Comparison of ENCODE assay signal across 11 cellular contexts in the genomic region with DNA sequence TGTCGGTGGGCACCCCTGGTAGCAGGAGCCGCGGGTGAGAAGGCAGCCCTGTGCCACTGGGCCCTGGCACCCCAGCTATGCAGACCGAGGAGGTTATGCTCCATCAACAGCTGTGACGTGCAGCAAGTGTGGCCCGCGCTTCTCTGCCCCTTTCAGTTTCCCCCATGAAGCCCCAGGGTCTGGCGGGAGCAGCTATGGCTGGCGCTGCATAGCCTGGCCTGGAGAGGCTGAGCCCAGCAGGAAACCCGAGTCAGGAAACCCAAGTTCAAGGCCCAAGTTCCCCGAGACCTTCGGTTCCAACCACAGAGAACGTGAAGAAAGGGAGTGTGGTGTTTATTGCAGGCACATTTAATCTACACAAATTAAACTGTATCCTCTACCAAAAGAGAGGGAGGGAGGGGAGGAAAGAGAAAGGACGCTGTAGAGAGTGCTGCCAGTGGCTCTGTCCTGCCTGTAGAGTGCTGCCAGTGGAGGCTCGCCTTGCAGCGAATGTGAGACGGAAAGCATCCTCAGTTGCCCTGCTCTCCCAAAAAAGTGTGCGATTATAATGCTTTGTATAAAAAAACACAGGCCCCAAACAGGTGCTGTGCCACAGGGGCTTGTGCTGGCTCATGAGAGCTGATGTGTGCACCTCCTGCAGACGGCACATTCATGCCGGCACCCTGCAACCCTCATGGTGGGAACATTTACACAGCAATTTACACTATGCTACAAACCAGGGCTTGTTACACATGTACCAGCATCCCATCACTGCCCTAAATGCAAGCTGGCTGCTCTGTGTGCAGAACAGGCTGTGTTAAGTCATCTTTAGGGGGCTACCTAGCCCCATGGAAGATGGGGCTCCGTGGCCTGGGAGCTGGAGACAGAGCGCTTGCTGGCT. TPM values are rescaled to one million over a fixed set of nuclear protein-coding genes. Genes with fewer than 3 reads are reported as not detected.
DNase-seq lines count a peak whose midpoint lies in the region; ATAC-seq, FAIRE-seq and TF ChIP-seq lines count a peak whose summit lies in the region.
"Had no signal": no experiment of that assay in that cellular context is flagged by ENCODE, and none has a peak within 500 bp of the region (broad histone marks: within the 10 kb centered on the region; RNA-seq: fewer than 3 reads in every experiment).

No MANE protein-coding gene starts in this region.

- no peaks in the 10 kb centered on the region for H3K9me3 Mint-ChIP-seq in CD8-positive, alpha-beta memory T cell
- H3K9me3 Mint-ChIP-seq in activated CD8-positive, alpha-beta T cell treated with anti-CD3 and anti-CD28 coated beads, Interleukin-2, amount 10 ng/mL, durations not matched to agents 7 days and 5 days (ENCODE audit: insufficient read depth) = no peaks in the 10 kb centered on the region

- BruUV-seq in HepG2 (replicated peaks; lab: Mats Ljungman, UMichigan) = no TSS peak

- H4K20me1 ChIP-seq in HepG2 (ENCODE audit: insufficient read depth, low read length) = no peaks in the 10 kb centered on the region
- no peaks in the 10 kb centered on the region for H4K20me1 ChIP-seq in hepatocyte (ENCODE audit: insufficient read depth, poor library complexity, severe bottlenecking)

- ATAC-seq in HG02759 (IDR thresholded peaks at IDR 0.05; ENCODE audit: unreplicated experiment) (peak; percentile 45), HepG2 (0 out of 3 replicates have a peak, but pooled peaks have one; percentile 41)
- peak; percentile 71 for ATAC-seq in activated CD8-positive, alpha-beta T cell treated with anti-CD3 and anti-CD28 coated beads, Interleukin-2, amount 10 ng/mL, durations not matched to agents 7 days and 5 days
- ATAC-seq: left colon, Right ventricle myocardium inferior had no signal

- peaks cover 54% of the 10 kb centered on the region for H3K4me1 ChIP-seq in CD8-positive, alpha-beta memory T cell (ENCODE audit: insufficient read depth, low read length)
- H3K4me1 ChIP-seq in HepG2 (ENCODE audit: insufficient read depth, low read length) (peaks cover 13% of the 10 kb centered on the region), breast epithelium (no peaks in the 10 kb centered on the region), hepatocyte (ENCODE audit: insufficient read depth) (no peaks in the 10 kb centered on the region)

- peak overlapping the region; percentile 85 to 97 (median 97) for H3K27ac Mint-ChIP-seq in CD8-positive, alpha-beta memory T cell
- peak overlapping the region; percentile 95 for H3K27ac Mint-ChIP-seq in activated CD8-positive, alpha-beta T cell treated with anti-CD3 and anti-CD28 coated beads, Interleukin-2, amount 10 ng/mL, durations not matched to agents 7 days and 5 days

- no peaks in the 10 kb centered on the region for H3K36me3 ChIP-seq in CD8-positive, alpha-beta memory T cell (ENCODE audit: insufficient read depth, low read length)
- H3K36me3 ChIP-seq in HepG2 (replicated peaks in 1 of 2; ENCODE audit: control insufficient read depth in 1 of 2, insufficient read depth in 2 of 2, low read length in 2 of 2) = no peaks in the 10 kb centered on the region
- H3K36me3 ChIP-seq in breast epithelium = no peaks in the 10 kb centered on the region
- no peaks in the 10 kb centered on the region for H3K36me3 ChIP-seq in hepatocyte (replicated peaks; ENCODE audit: insufficient read depth, low read depth)

- intact Hi-C loops in HepG2 (cut with micrococcal nuclease; ENCODE audit: unreplicated experiment) (no loop called here), breast epithelium (cut with DNase I; ENCODE audit: low total_unique reads) (no loop called here)

- H3K4me3 Mint-ChIP-seq in CD8-positive, alpha-beta memory T cell = peak overlapping the region; percentile 33 to 84 (median 76)
- H3K4me3 Mint-ChIP-seq in activated CD8-positive, alpha-beta T cell treated with anti-CD3 and anti-CD28 coated beads, Interleukin-2, amount 10 ng/mL, durations not matched to agents 7 days and 5 days = peak overlapping the region; percentile 81

- in situ Hi-C loops in HepG2 (cut with HindIII; ENCODE audit: extremely low pct_ligation_motif_present, low pct_unique_long_range_greater_than_20kb) = no loop called here

- H3K4me1 Mint-ChIP-seq in CD8-positive, alpha-beta memory T cell = peaks cover 54 to 63% (median 61%) of the 10 kb centered on the region in 3 donors
- H3K4me1 Mint-ChIP-seq in activated CD8-positive, alpha-beta T cell treated with anti-CD3 and anti-CD28 coated beads, Interleukin-2, amount 10 ng/mL, durations not matched to agents 7 days and 5 days (ENCODE audit: low read depth) = peaks cover 68% of the 10 kb centered on the region

- DNase-seq in CD8-positive, alpha-beta memory T cell = peak; percentile 30 to 64 (median 38)
- DNase-seq in activated CD8-positive, alpha-beta T cell treated with anti-CD3 and anti-CD28 coated beads, Interleukin-2, amount 10 ng/mL, durations not matched to agents 7 days and 5 days = peak; percentile 60
- DNase-seq in HepG2 (ENCODE audit: low spot score) (no peak), breast epithelium (ENCODE audit: low spot score in 2 of 2) (no peak), hepatocyte (ENCODE audit: low spot score) (no peak), GM10266 (ENCODE audit: extremely low spot score) (no peak), H4 (ENCODE audit: low spot score) (no peak)
- DNase-seq: cerebellar nuclear complex, left colon had no signal

- H3K27me3 ChIP-seq in CD8-positive, alpha-beta memory T cell (ENCODE audit: insufficient read depth, low read length, poor library complexity, severe bottlenecking) = no peaks in the 10 kb centered on the region
- H3K27me3 ChIP-seq in HepG2 (ENCODE audit: control insufficient read depth in 1 of 2, insufficient read depth in 2 of 2, low read length in 2 of 2) = peaks cover 1 to 3% of the 10 kb centered on the region in 2 experiments; a peak in 2 of 5 replicates
- H3K27me3 ChIP-seq in breast epithelium = no peaks in the 10 kb centered on the region
- H3K27me3 ChIP-seq in hepatocyte = no peaks in the 10 kb centered on the region

- CTCF ChIA-PET in CD8-positive, alpha-beta memory T cell (lab: Charles Lee) = interaction anchor here (1.1 to 7.6 kb wide), 8 partner anchors 13 to 95 kb away, joined by 5 to 88 read pairs (median 24); partner anchors contain the start of genes C19orf12, PLEKHF1 and POP4
- CTCF ChIA-PET in activated CD8-positive, alpha-beta T cell treated with anti-CD3 and anti-CD28 coated beads, Interleukin-2, amount 10 ng/mL, durations not matched to agents 7 days and 5 days (lab: Charles Lee) = interaction anchor here (0.6 to 8.6 kb wide), 9 partner anchors 12 to 94 kb away, joined by 3 to 96 read pairs (median 18); partner anchors contain the start of genes C19orf12, PLEKHF1 and POP4
- CTCF ChIA-PET in HepG2 (lab: Yijun Ruan, JAX; ENCODE audit: low intra/inter-chr PET ratio, low total read pairs) = no interaction called here

- H3K4me2 ChIP-seq in HepG2 (ENCODE audit: low read depth, low read length) (no peak overlapping the region), hepatocyte (no peak overlapping the region)

- H2AFZ ChIP-seq in HepG2 (ENCODE audit: low read length) (no peak overlapping the region), hepatocyte (no peak overlapping the region)

- H3K9ac ChIP-seq in HepG2 (ENCODE audit: insufficient read depth, low read depth, low read length) = no peak overlapping the region

- TF ChIP-seq CTCF in HepG2 (CRISPR knock-in tag; IDR thresholded peaks at IDR 0.05) = no peak
- no peak for TF ChIP-seq CTCF in breast epithelium (IDR thresholded peaks at IDR 0.05)
- TF ChIP-seq CTCF in hepatocyte (IDR thresholded peaks at IDR 0.05; ENCODE audit: poor library complexity) = no peak
- TF ChIP-seq CTCF in GM10266 (IDR thresholded peaks at IDR 0.05; ENCODE audit: control insufficient read depth, insufficient read depth, low read depth, missing control alignments) = no peak

- 34% methylated on average over 15 of the region's 22 CpGs for WGBS in HepG2 (ENCODE audit: low lambda C conversion rate)
- WGBS in hepatocyte (ENCODE audit: low lambda C conversion rate, missing lambda C conversion rate) = 88% methylated on average over 21 of the region's 22 CpGs

- H3K9me3 ChIP-seq in CD8-positive, alpha-beta memory T cell (ENCODE audit: low read length) = no peaks in the 10 kb centered on the region
- H3K9me3 ChIP-seq in HepG2 (ENCODE audit: low read length) (no peaks in the 10 kb centered on the region), breast epithelium (no peaks in the 10 kb centered on the region), hepatocyte (ENCODE audit: low read depth) (no peaks in the 10 kb centered on the region)

- H3K27ac ChIP-seq in CD8-positive, alpha-beta memory T cell (ENCODE audit: low read depth, low read length) = no peak overlapping the region
- no peak overlapping the region for H3K27ac ChIP-seq in HepG2 (ENCODE audit: extremely low read length, insufficient read depth, low read length)
- H3K27ac ChIP-seq in breast epithelium = no peak overlapping the region
- no peak overlapping the region for H3K27ac ChIP-seq in hepatocyte

- POLR2A ChIA-PET in CD8-positive, alpha-beta memory T cell (lab: Charles Lee) = interaction anchor here (0.6 to 2.2 kb wide), 7 partner anchors 16 to 92 kb away, joined by 3 to 15 read pairs (median 6); partner anchors contain the start of genes C19orf12, PLEKHF1 and POP4
- POLR2A ChIA-PET in activated CD8-positive, alpha-beta T cell treated with anti-CD3 and anti-CD28 coated beads, Interleukin-2, amount 10 ng/mL, durations not matched to agents 7 days and 5 days (lab: Charles Lee) = interaction anchor here (2.0 to 10.9 kb wide), 3 partner anchors 16 to 50 kb away, joined by 11 to 96 read pairs (median 19); partner anchors contain the start of genes PLEKHF1 and POP4
- POLR2A ChIA-PET in HepG2 (lab: Yijun Ruan, JAX) = no interaction called here

- no peaks in the 10 kb centered on the region for H3K79me2 ChIP-seq in HepG2 (ENCODE audit: insufficient read depth, low read length)
- no peaks in the 10 kb centered on the region for H3K79me2 ChIP-seq in hepatocyte

- TF ChIP-seq EP300 in HepG2 (IDR thresholded peaks at IDR 0.05; ENCODE audit: low read depth in 2 of 2, low read length in 2 of 2) (no peak), HepG2 (CRISPR knock-in tag; IDR thresholded peaks at IDR 0.05; ENCODE audit: borderline replicate concordance) (no peak)

- no peaks in the 10 kb centered on the region for H3K36me3 Mint-ChIP-seq in CD8-positive, alpha-beta memory T cell
- H3K36me3 Mint-ChIP-seq in activated CD8-positive, alpha-beta T cell treated with anti-CD3 and anti-CD28 coated beads, Interleukin-2, amount 10 ng/mL, durations not matched to agents 7 days and 5 days (ENCODE audit: low read depth) = no peaks in the 10 kb centered on the region

- H3K4me3 ChIP-seq in CD8-positive, alpha-beta memory T cell (ENCODE audit: low read length) = peak overlapping the region; percentile 0
- no peak overlapping the region for H3K4me3 ChIP-seq in HepG2 (replicated peaks in 1 of 3; ENCODE audit: insufficient read depth in 1 of 3, low read depth in 2 of 3, low read length in 3 of 3)
- no peak overlapping the region for H3K4me3 ChIP-seq in breast epithelium
- no peak overlapping the region for H3K4me3 ChIP-seq in hepatocyte

- no peak for FAIRE-seq in HepG2 (lab: Jason Lieb, UNC)

- no peaks in the 10 kb centered on the region for H3K27me3 Mint-ChIP-seq in CD8-positive, alpha-beta memory T cell
- peaks cover 3% of the 10 kb centered on the region for H3K27me3 Mint-ChIP-seq in activated CD8-positive, alpha-beta T cell treated with anti-CD3 and anti-CD28 coated beads, Interleukin-2, amount 10 ng/mL, durations not matched to agents 7 days and 5 days (ENCODE audit: low read depth)

- no peaks in the 10 kb centered on the region for H3K9me2 ChIP-seq in hepatocyte (replicated peaks; ENCODE audit: insufficient read depth)

- TF ChIP-seq RAD21 in HepG2 (CRISPR knock-in tag; IDR thresholded peaks at IDR 0.05) = no peak

- TF ChIP-seq POLR2A in HepG2 (IDR thresholded peaks at IDR 0.05; ENCODE audit: insufficient read depth in 1 of 2, low read depth in 2 of 2, low read length in 2 of 2) (no peak), breast epithelium (IDR thresholded peaks at IDR 0.05) (no peak)

RNA-seq across cellular contexts. Expression of gene POP4, which starts 16.3 kb away (rescaled TPM):
- total RNA-seq in CD8-positive, alpha-beta memory T cell = 100 to 1,000 TPM; 150 to 156 TPM
- 145 TPM for polyA plus RNA-seq in CD8-positive, alpha-beta memory T cell
- total RNA-seq in activated CD8-positive, alpha-beta T cell treated with anti-CD3 and anti-CD28 coated beads, Interleukin-2, amount 10 ng/mL, durations not matched to agents 7 days and 5 days = 100 to 1,000 TPM; 101 to 103 TPM
- total RNA-seq in HepG2 (2016; rRNA removed; fragmentation: Illumina TruSeq; extraction: Trizol) (84.0 and 120 TPM in 2 replicates), breast epithelium (10 to 100 TPM; 52.1 to 63.7 (median 58.7) TPM), hepatocyte (68.9 and 69.5 TPM in 2 replicates)
- total RNA-seq in HepG2 (2016; cell fraction: cytosol; rRNA removed; fragmentation: Illumina TruSeq; extraction: Trizol; ENCODE audit: low read depth) = 26.0 and 27.8 TPM in 2 replicates
- total RNA-seq in HepG2 (2016; cell fraction: insoluble cytoplasmic fraction; rRNA removed; fragmentation: Illumina TruSeq; extraction: Trizol) = 84.6 and 128 TPM in 2 replicates
- total RNA-seq in HepG2 (2016; cell fraction: membrane; rRNA removed; fragmentation: Illumina TruSeq; extraction: Trizol) = 37.0 and 39.3 TPM in 2 replicates
- 39.0 and 42.5 TPM in 2 replicates for total RNA-seq in HepG2 (2016; cell fraction: nucleus; rRNA removed; fragmentation: Illumina TruSeq; extraction: Trizol)
- polyA plus RNA-seq in HepG2 (2011; rRNA removed) (29.4 and 32.2 TPM in 2 replicates), hepatocyte (91.8 and 111 TPM in 2 replicates)
- polyA plus RNA-seq in HepG2 (2011; cell fraction: cytosol; rRNA removed) = 22.5 and 24.9 TPM in 2 replicates
- polyA plus RNA-seq in HepG2 (2011; cell fraction: nucleus; rRNA removed) = 46.3 and 51.2 TPM in 2 replicates
- 24.1 and 24.4 TPM in 2 replicates for polyA plus RNA-seq in HepG2 (2012)
- 25.5 and 26.4 TPM in 2 replicates for polyA plus RNA-seq in HepG2 (2016; cell fraction: cytosol; fragmentation: Illumina TruSeq; extraction: Trizol; ENCODE audit: low read depth)
- 117 and 122 TPM in 2 replicates for polyA plus RNA-seq in HepG2 (2016; cell fraction: insoluble cytoplasmic fraction; fragmentation: Illumina TruSeq; extraction: Trizol; ENCODE audit: low read depth)
- polyA plus RNA-seq in HepG2 (2016; cell fraction: membrane; fragmentation: Illumina TruSeq; extraction: Trizol; ENCODE audit: low read depth) = 29.0 and 32.5 TPM in 2 replicates
- polyA plus RNA-seq in HepG2 (2016; cell fraction: nucleus; fragmentation: Illumina TruSeq; extraction: Trizol; ENCODE audit: insufficient read depth, low read depth) = 58.8 and 67.0 TPM in 2 replicates
- 23.6 and 67.1 TPM in 2 replicates for polyA minus RNA-seq in HepG2 (2011; rRNA and poly(A)+ RNA removed; ENCODE audit: low replicate concordance)
- 16.8 and 23.0 TPM in 2 replicates for polyA minus RNA-seq in HepG2 (2011; cell fraction: cytosol; rRNA and poly(A)+ RNA removed)
- polyA minus RNA-seq in HepG2 (2011; cell fraction: nucleus; rRNA and poly(A)+ RNA removed) = 45.1 and 53.7 TPM in 2 replicates
- 104 and 116 TPM in 2 replicates for total RNA-seq in H4 (2014; rRNA removed; shearing (Covaris generic))

RNA-seq across cellular contexts. Expression of gene PLEKHF1, which starts 42.8 kb away (rescaled TPM):
- total RNA-seq in CD8-positive, alpha-beta memory T cell = 10 to 100 TPM; 21.3 to 23.0 TPM
- polyA plus RNA-seq in CD8-positive, alpha-beta memory T cell = 57.7 TPM
- 10 to 100 TPM; 46.0 to 47.7 TPM for total RNA-seq in activated CD8-positive, alpha-beta T cell treated with anti-CD3 and anti-CD28 coated beads, Interleukin-2, amount 10 ng/mL, durations not matched to agents 7 days and 5 days
- total RNA-seq in HepG2 (2016; rRNA removed; fragmentation: Illumina TruSeq; extraction: Trizol) (3.2 and 3.8 TPM in 2 replicates), breast epithelium (10 to 100 TPM; 29.8 to 71.4 (median 58.7) TPM), hepatocyte (2.7 TPM in 2 replicates)
- total RNA-seq in HepG2 (2016; cell fraction: cytosol; rRNA removed; fragmentation: Illumina TruSeq; extraction: Trizol; ENCODE audit: low read depth) = 1.5 TPM in 2 replicates
- 3.0 and 4.1 TPM in 2 replicates for total RNA-seq in HepG2 (2016; cell fraction: insoluble cytoplasmic fraction; rRNA removed; fragmentation: Illumina TruSeq; extraction: Trizol)
- 2.6 and 2.8 TPM in 2 replicates for total RNA-seq in HepG2 (2016; cell fraction: membrane; rRNA removed; fragmentation: Illumina TruSeq; extraction: Trizol)
- 1.9 and 2.3 TPM in 2 replicates for total RNA-seq in HepG2 (2016; cell fraction: nucleus; rRNA removed; fragmentation: Illumina TruSeq; extraction: Trizol)
- polyA plus RNA-seq in HepG2 (2011; rRNA removed) (2.9 TPM in 2 replicates), hepatocyte (2.4 and 5.8 TPM in 2 replicates)
- polyA plus RNA-seq in HepG2 (2011; cell fraction: cytosol; rRNA removed) = 1.7 and 4.1 TPM in 2 replicates
- 3.9 and 4.0 TPM in 2 replicates for polyA plus RNA-seq in HepG2 (2011; cell fraction: nucleus; rRNA removed)
- polyA plus RNA-seq in HepG2 (2012) = 0.71 and 1.4 TPM in 2 replicates
- polyA plus RNA-seq in HepG2 (2016; cell fraction: cytosol; fragmentation: Illumina TruSeq; extraction: Trizol; ENCODE audit: low read depth) = 0.36 and 0.54 TPM in 2 replicates
- 2.4 and 2.7 TPM in 2 replicates for polyA plus RNA-seq in HepG2 (2016; cell fraction: insoluble cytoplasmic fraction; fragmentation: Illumina TruSeq; extraction: Trizol; ENCODE audit: low read depth)
- polyA plus RNA-seq in HepG2 (2016; cell fraction: membrane; fragmentation: Illumina TruSeq; extraction: Trizol; ENCODE audit: low read depth) = 1.1 and 1.4 TPM in 2 replicates
- polyA plus RNA-seq in HepG2 (2016; cell fraction: nucleus; fragmentation: Illumina TruSeq; extraction: Trizol; ENCODE audit: insufficient read depth, low read depth) = 2.7 TPM in 2 replicates
- 2.0 and 6.9 TPM in 2 replicates for polyA minus RNA-seq in HepG2 (2011; rRNA and poly(A)+ RNA removed; ENCODE audit: low replicate concordance)
- 1.5 and 3.6 TPM in 2 replicates for polyA minus RNA-seq in HepG2 (2011; cell fraction: cytosol; rRNA and poly(A)+ RNA removed)
- polyA minus RNA-seq in HepG2 (2011; cell fraction: nucleus; rRNA and poly(A)+ RNA removed) = 2.1 and 3.0 TPM in 2 replicates
- 9.2 and 9.9 TPM in 2 replicates for total RNA-seq in H4 (2014; rRNA removed; shearing (Covaris generic))

Comparison
In these comparisons a context has a peak if more than half of its experiments do, and no peak if none do; other contexts are left out.
1. DNase-seq: peak in CD8-positive, alpha-beta memory T cell (5 of 5) and activated CD8-positive, alpha-beta T cell treated with anti-CD3 and anti-CD28 coated beads, Interleukin-2, amount 10 ng/mL, durations not matched to agents 7 days and 5 days (single experiment); none in HepG2 (single experiment), breast epithelium (0 of 2), hepatocyte (single experiment), GM10266 (single experiment) and H4 (single experiment).
2. Peak in every context shown above with its lines, with median percentiles within 50 percentile points of each other: ATAC-seq.